10 cellular contexts compared by ENCODE assay signal in the genomic region with DNA sequence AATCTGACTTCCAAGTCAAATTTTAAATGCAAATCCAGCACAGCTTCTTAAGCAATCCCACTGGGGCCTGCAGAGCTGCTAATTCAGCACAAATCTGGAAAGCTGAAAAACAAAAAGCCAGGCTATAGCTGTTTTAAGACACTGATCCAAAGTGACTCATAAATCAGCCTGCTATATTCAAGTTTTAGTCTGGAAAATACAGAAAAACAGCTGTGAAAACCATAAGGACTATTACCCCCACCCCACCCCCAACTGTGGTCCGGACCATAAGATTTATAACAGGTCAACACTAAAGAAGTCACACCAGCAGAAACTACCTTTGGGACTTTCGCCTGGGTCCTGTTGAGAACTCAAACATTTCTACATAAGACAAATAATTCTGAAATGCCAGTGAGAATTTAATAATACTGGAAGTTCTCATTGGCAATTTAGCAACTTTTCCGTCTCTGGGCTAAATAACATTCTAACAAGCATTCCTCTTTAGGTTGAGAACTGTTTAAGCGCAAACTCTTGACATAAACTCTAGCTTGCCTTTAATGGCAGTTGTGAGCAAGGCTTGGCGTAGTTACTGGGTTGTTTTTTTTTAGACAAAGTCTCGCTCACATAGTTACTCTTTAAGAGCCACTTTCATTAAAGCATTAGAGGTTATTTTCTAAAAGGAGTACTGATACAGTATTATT. TPM values are rescaled to one million over a fixed set of nuclear protein-coding genes. Genes with fewer than 3 reads are reported as not detected.
DNase-seq lines count a peak whose midpoint lies in the region; FAIRE-seq and TF ChIP-seq lines count a peak whose summit lies in the region.
"Had no signal": no experiment of that assay in that cellular context is flagged by ENCODE, and none has a peak within 500 bp of the region (broad histone marks: within the 10 kb centered on the region; RNA-seq: fewer than 3 reads in every experiment).

No MANE protein-coding gene starts in this region.

- H3K4me3 Mint-ChIP-seq in activated T-cell treated with anti-CD3 and anti-CD28 coated beads, Interleukin-2, amount 50 U/mL, for 24 hours = no peak overlapping the region

- H3K27ac ChIP-seq in coronary artery = peak overlapping the region; percentile 97 to 99
- H3K27ac ChIP-seq in tibial nerve = peak overlapping the region; percentile 88 to 99 (median 94)

- H3K9me3 ChIP-seq in tibial nerve = no peaks in the 10 kb centered on the region

- no peaks in the 10 kb centered on the region for H3K36me3 Mint-ChIP-seq in activated T-cell treated with anti-CD3 and anti-CD28 coated beads, Interleukin-2, amount 50 U/mL, for 24 hours (ENCODE audit: low read depth)

- no peak for TF ChIP-seq CTCF in coronary artery (IDR thresholded peaks at IDR 0.05)
- TF ChIP-seq CTCF in tibial nerve (IDR thresholded peaks at IDR 0.05) = no peak
- no peak for TF ChIP-seq CTCF in GM10248 (IDR thresholded peaks at IDR 0.05; ENCODE audit: control extremely low read depth, extremely low read depth, low read depth, missing control alignments)

- WGBS in tibial nerve, 2 donors = 17% methylated on average over 6 of the region's 6 CpGs

- peaks cover 0 to 53% (median 10%) of the 10 kb centered on the region in 4 donors for H3K4me1 ChIP-seq in tibial nerve

- POLR2A ChIA-PET in GM10248 (lab: Yijun Ruan, JAX) = no interaction called here

- no peak for FAIRE-seq in RCC 7860 (lab: Jason Lieb, UNC)
- FAIRE-seq: A204.1, GM19239 had no signal

- H3K27me3 Mint-ChIP-seq in activated T-cell treated with anti-CD3 and anti-CD28 coated beads, Interleukin-2, amount 50 U/mL, for 24 hours = peaks cover 38% of the 10 kb centered on the region

- H3K4me3 ChIP-seq in coronary artery (peak overlapping the region; percentile 90), tibial nerve (peak overlapping the region; percentile 69 to 92 (median 72))

- DNase-seq in NCI-H1417 (lab: John Stamatoyannopoulos, UW) (peak in 2 of 3 experiments; percentile 19 to 71), NCI-H1417 treated with DMSO at 0.1 percent for 48 hours (lab: John Stamatoyannopoulos, UW) (no peak), coronary artery (ENCODE audit: low spot score) (no peak), medulla oblongata (ENCODE audit: extremely low spot score) (peak; percentile 25), tibial nerve (ENCODE audit: low spot score in 2 of 2) (no peak), GM10248 (ENCODE audit: extremely low spot score) (no peak), RCC 7860 (ENCODE audit: low spot score) (no peak)
- no peak for DNase-seq in activated T-cell treated with anti-CD3 and anti-CD28 coated beads, Interleukin-2, amount 50 U/mL, for 24 hours

- TF ChIP-seq POLR2A in tibial nerve (IDR thresholded peaks at IDR 0.05) = no peak

- H3K27me3 ChIP-seq in tibial nerve = no peaks in the 10 kb centered on the region

- no peaks in the 10 kb centered on the region for H3K9me3 Mint-ChIP-seq in activated T-cell treated with anti-CD3 and anti-CD28 coated beads, Interleukin-2, amount 50 U/mL, for 24 hours

- H3K4me1 Mint-ChIP-seq in activated T-cell treated with anti-CD3 and anti-CD28 coated beads, Interleukin-2, amount 50 U/mL, for 24 hours (ENCODE audit: low read depth) = peaks cover 12% of the 10 kb centered on the region

- no peak overlapping the region for H3K27ac Mint-ChIP-seq in activated T-cell treated with anti-CD3 and anti-CD28 coated beads, Interleukin-2, amount 50 U/mL, for 24 hours

- CTCF ChIA-PET in GM10248 (lab: Yijun Ruan, JAX) = interaction anchor here (0.7 to 1.5 kb wide), 2 partner anchors 9 to 16 kb away, joined by 3 read pairs; no protein-coding TSS in a partner anchor

- TF ChIP-seq EP300 in tibial nerve (IDR thresholded peaks at IDR 0.05) = no peak

- peaks cover 0 to 9% (median 0%) of the 10 kb centered on the region in 3 donors for H3K36me3 ChIP-seq in tibial nerve

RNA-seq across cellular contexts. Expression of gene LRIG3, which starts 3.3 kb away (rescaled TPM):
- 100 to 1,000 TPM in 1 of 4 donors, 10 to 100 TPM in 3; 60.3 to 120 (median 78.3) TPM for total RNA-seq in tibial nerve

Comparison
In these comparisons a context has a peak if more than half of its experiments do, and no peak if none do; other contexts are left out.
1. DNase-seq: peak in NCI-H1417 (2 of 3) and medulla oblongata (single experiment); none in NCI-H1417 treated with DMSO at 0.1 percent for 48 hours (single experiment), coronary artery (single experiment), tibial nerve (0 of 2), GM10248 (single experiment), activated T-cell treated with anti-CD3 and anti-CD28 coated beads, Interleukin-2, amount 50 U/mL, for 24 hours (single experiment) and RCC 7860 (single experiment).